8 cellular contexts compared by ENCODE assay signal in genomic region chr13:52450793-52451116, GRCh38. TPM values are rescaled to one million over a fixed set of nuclear protein-coding genes. Genes with fewer than 3 reads are reported as not detected.
A peak's percentile ranks its signal among the peaks of the same experiment; 100 is the strongest.
DNase-seq lines count a peak whose midpoint lies in the region; ATAC-seq and TF ChIP-seq lines count a peak whose summit lies in the region.

No MANE protein-coding gene starts in this region.

- H3K9me3 Mint-ChIP-seq in activated CD8-positive, alpha-beta T cell treated with anti-CD3 and anti-CD28 coated beads, Interleukin-2, amount 10 ng/mL, durations not matched to agents 7 days and 5 days (ENCODE audit: insufficient read depth): no peaks in the 10 kb centered on the region
- no peaks in the 10 kb centered on the region for H3K9me3 Mint-ChIP-seq in stimulated activated effector memory CD8-positive, alpha-beta T cell treated with anti-CD3 and anti-CD28 coated beads, Interleukin-12 subunit alpha, Interleukin-12 subunit beta, amount 100 ng/mL, for 72 hours

- WGBS in hepatocyte (ENCODE audit: low lambda C conversion rate, missing lambda C conversion rate): 10% methylated on average over 8 of the region's 8 CpGs

- H2AFZ ChIP-seq in hepatocyte: no peak overlapping the region

- H3K79me2 ChIP-seq in hepatocyte: peaks cover 41% of the 10 kb centered on the region

- peaks cover 8% of the 10 kb centered on the region for H3K36me3 Mint-ChIP-seq in activated CD8-positive, alpha-beta T cell treated with anti-CD3 and anti-CD28 coated beads, Interleukin-2, amount 10 ng/mL, durations not matched to agents 7 days and 5 days (ENCODE audit: low read depth)
- H3K36me3 Mint-ChIP-seq in stimulated activated effector memory CD8-positive, alpha-beta T cell treated with anti-CD3 and anti-CD28 coated beads, Interleukin-12 subunit alpha, Interleukin-12 subunit beta, amount 100 ng/mL, for 72 hours: peaks cover 31% of the 10 kb centered on the region

- H3K4me3 Mint-ChIP-seq in activated CD8-positive, alpha-beta T cell treated with anti-CD3 and anti-CD28 coated beads, Interleukin-2, amount 10 ng/mL, durations not matched to agents 7 days and 5 days: peak overlapping the region; percentile 83
- peak overlapping the region; percentile 91 for H3K4me3 Mint-ChIP-seq in stimulated activated effector memory CD8-positive, alpha-beta T cell treated with anti-CD3 and anti-CD28 coated beads, Interleukin-12 subunit alpha, Interleukin-12 subunit beta, amount 100 ng/mL, for 72 hours

- H3K27ac ChIP-seq in hepatocyte: no peak overlapping the region

- no peak for TF ChIP-seq CTCF in hepatocyte (IDR thresholded peaks at IDR 0.05; ENCODE audit: poor library complexity)

- peaks cover 14% of the 10 kb centered on the region for H3K4me1 ChIP-seq in hepatocyte (ENCODE audit: insufficient read depth)

- H3K9me2 ChIP-seq in hepatocyte (replicated peaks; ENCODE audit: insufficient read depth): no peaks in the 10 kb centered on the region

- H4K20me1 ChIP-seq in hepatocyte (ENCODE audit: insufficient read depth, poor library complexity, severe bottlenecking): peaks cover 24% of the 10 kb centered on the region

- H3K4me1 Mint-ChIP-seq in activated CD8-positive, alpha-beta T cell treated with anti-CD3 and anti-CD28 coated beads, Interleukin-2, amount 10 ng/mL, durations not matched to agents 7 days and 5 days (ENCODE audit: low read depth): peaks cover 36% of the 10 kb centered on the region
- H3K4me1 Mint-ChIP-seq in stimulated activated effector memory CD8-positive, alpha-beta T cell treated with anti-CD3 and anti-CD28 coated beads, Interleukin-12 subunit alpha, Interleukin-12 subunit beta, amount 100 ng/mL, for 72 hours: peaks cover 53% of the 10 kb centered on the region

- peak overlapping the region; percentile 91 for H3K27ac Mint-ChIP-seq in activated CD8-positive, alpha-beta T cell treated with anti-CD3 and anti-CD28 coated beads, Interleukin-2, amount 10 ng/mL, durations not matched to agents 7 days and 5 days
- H3K27ac Mint-ChIP-seq in stimulated activated effector memory CD8-positive, alpha-beta T cell treated with anti-CD3 and anti-CD28 coated beads, Interleukin-12 subunit alpha, Interleukin-12 subunit beta, amount 100 ng/mL, for 72 hours: peak overlapping the region; percentile 94

- H3K4me2 ChIP-seq in hepatocyte: peak overlapping the region; percentile 79

- no peaks in the 10 kb centered on the region for H3K36me3 ChIP-seq in hepatocyte (replicated peaks; ENCODE audit: insufficient read depth, low read depth)

- H3K9me3 ChIP-seq in hepatocyte (ENCODE audit: low read depth): no peaks in the 10 kb centered on the region

- CTCF ChIA-PET in activated CD8-positive, alpha-beta T cell treated with anti-CD3 and anti-CD28 coated beads, Interleukin-2, amount 10 ng/mL, durations not matched to agents 7 days and 5 days (lab: Charles Lee): interaction anchor here (0.6 to 3.0 kb wide), 35 partner anchors 9 to 450 kb away, joined by 3 to 20 read pairs (median 4); partner anchors contain the start of genes ALG11 and SUGT1

- H3K27me3 ChIP-seq in hepatocyte: no peaks in the 10 kb centered on the region

- no peaks in the 10 kb centered on the region for H3K27me3 Mint-ChIP-seq in activated CD8-positive, alpha-beta T cell treated with anti-CD3 and anti-CD28 coated beads, Interleukin-2, amount 10 ng/mL, durations not matched to agents 7 days and 5 days (ENCODE audit: low read depth)

- POLR2A ChIA-PET in activated CD8-positive, alpha-beta T cell treated with anti-CD3 and anti-CD28 coated beads, Interleukin-2, amount 10 ng/mL, durations not matched to agents 7 days and 5 days (lab: Charles Lee): interaction anchor here (0.6 to 1.2 kb wide), 7 partner anchors 8 to 325 kb away, joined by 3 to 5 read pairs (median 3); no protein-coding TSS in a partner anchor

- DNase-seq in NCI-H2029 treated with DMSO at 0.1 percent for 48 hours (lab: John Stamatoyannopoulos, UW) (peak; percentile 55), NCI-H2029 (lab: John Stamatoyannopoulos, UW) (no peak), hepatocyte (ENCODE audit: low spot score) (no peak), NCI-H2171 (lab: John Stamatoyannopoulos, UW) (no peak), DMS79 treated with DMSO at 0.1 percent for 48 hours (lab: John Stamatoyannopoulos, UW) (no peak)
- DNase-seq in activated CD8-positive, alpha-beta T cell treated with anti-CD3 and anti-CD28 coated beads, Interleukin-2, amount 10 ng/mL, durations not matched to agents 7 days and 5 days: no peak
- no peak for DNase-seq in stimulated activated effector memory CD8-positive, alpha-beta T cell treated with anti-CD3 and anti-CD28 coated beads, Interleukin-12 subunit alpha, Interleukin-12 subunit beta, amount 100 ng/mL, for 72 hours (ENCODE audit: low spot score in 2 of 2)

- ATAC-seq in activated CD8-positive, alpha-beta T cell treated with anti-CD3 and anti-CD28 coated beads, Interleukin-2, amount 10 ng/mL, durations not matched to agents 7 days and 5 days: no peak
- ATAC-seq in stimulated activated effector memory CD8-positive, alpha-beta T cell treated with anti-CD3 and anti-CD28 coated beads, Interleukin-12 subunit alpha, Interleukin-12 subunit beta, amount 100 ng/mL, for 72 hours: no peak
- no peak for ATAC-seq in HG03139 (IDR thresholded peaks at IDR 0.05; ENCODE audit: unreplicated experiment)

- no peak overlapping the region for H3K4me3 ChIP-seq in hepatocyte

RNA-seq across cellular contexts. Expression of gene VPS36, which starts 0.3 kb away (rescaled TPM):
- 10 to 100 TPM; 39.1 to 43.2 TPM for total RNA-seq in activated CD8-positive, alpha-beta T cell treated with anti-CD3 and anti-CD28 coated beads, Interleukin-2, amount 10 ng/mL, durations not matched to agents 7 days and 5 days
- total RNA-seq in hepatocyte: 42.0 and 49.0 TPM in 2 replicates
- 23.5 and 32.3 TPM in 2 replicates for polyA plus RNA-seq in hepatocyte

RNA-seq across cellular contexts. Expression of gene CKAP2, which starts 4.5 kb away (rescaled TPM):
- 10 to 100 TPM; 75.5 to 84.4 TPM for total RNA-seq in activated CD8-positive, alpha-beta T cell treated with anti-CD3 and anti-CD28 coated beads, Interleukin-2, amount 10 ng/mL, durations not matched to agents 7 days and 5 days
- 20.7 and 21.4 TPM in 2 replicates for total RNA-seq in hepatocyte
- 15.3 and 17.2 TPM in 2 replicates for polyA plus RNA-seq in hepatocyte

RNA-seq across cellular contexts. Expression of gene THSD1, which starts 44.8 kb away (rescaled TPM):
- under 1 TPM; 0.08 to 0.16 TPM for total RNA-seq in activated CD8-positive, alpha-beta T cell treated with anti-CD3 and anti-CD28 coated beads, Interleukin-2, amount 10 ng/mL, durations not matched to agents 7 days and 5 days
- 1.00 and 1.4 TPM in 2 replicates for total RNA-seq in hepatocyte
- 0.34 and 1.4 TPM in 2 replicates for polyA plus RNA-seq in hepatocyte
